29 cellular contexts compared by ENCODE assay signal in the genomic region with DNA sequence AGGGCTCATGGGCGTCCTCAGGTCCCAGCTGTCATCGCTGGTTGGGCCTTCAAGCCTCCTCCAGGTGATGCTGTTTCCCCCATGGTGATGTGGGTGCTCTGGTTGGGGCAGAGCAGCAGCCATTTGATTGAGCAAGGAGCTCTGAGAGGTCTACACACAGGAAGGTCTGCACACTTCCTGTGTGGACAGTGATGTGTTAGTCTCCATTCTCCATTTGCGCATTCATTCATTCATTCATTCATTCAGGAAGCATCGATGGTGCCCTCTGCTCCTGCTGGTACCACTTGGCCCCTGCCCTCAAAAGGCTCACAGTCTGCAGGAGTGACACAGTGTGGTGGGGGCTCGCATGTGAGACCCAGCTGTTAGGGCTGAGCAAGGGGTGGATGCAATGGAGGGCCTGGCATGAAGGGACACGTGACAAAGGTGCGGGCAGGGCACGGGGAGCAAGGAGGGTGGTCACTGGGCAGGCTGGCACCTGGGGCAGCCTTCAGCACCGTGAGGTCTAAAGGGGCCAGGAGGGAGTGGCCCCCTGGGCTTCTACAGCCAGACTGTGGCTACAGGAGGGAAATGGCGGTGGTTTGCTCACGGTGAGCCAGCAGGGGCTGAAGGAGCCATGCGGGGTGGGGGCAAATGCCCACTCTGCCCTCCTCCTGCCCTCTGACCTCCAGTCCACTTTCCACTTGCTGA. TPM values are rescaled to one million over a fixed set of nuclear protein-coding genes. Genes with fewer than 3 reads are reported as not detected.
DNase-seq lines count a peak whose midpoint lies in the region; ATAC-seq, FAIRE-seq and TF ChIP-seq lines count a peak whose summit lies in the region.
"Had no signal": no experiment of that assay in that cellular context is flagged by ENCODE, and none has a peak within 500 bp of the region (broad histone marks: within the 10 kb centered on the region; RNA-seq: fewer than 3 reads in every experiment).

No MANE protein-coding gene starts in this region.

- H2AFZ ChIP-seq in osteoblast (ENCODE audit: low read length): no peak overlapping the region
- H2AFZ ChIP-seq: parathyroid adenoma had no signal

- H3K27me3 ChIP-seq in osteoblast (ENCODE audit: insufficient read depth, low read length): peaks cover 34% of the 10 kb centered on the region
- H3K27me3 ChIP-seq: right atrium auricular region had no signal

- no peaks in the 10 kb centered on the region for H3K9me3 Mint-ChIP-seq in effector memory CD8-positive, alpha-beta T cell
- H3K9me3 Mint-ChIP-seq: naive thymus-derived CD4-positive, alpha-beta T cell had no signal

- no peaks in the 10 kb centered on the region for H3K4me1 ChIP-seq in osteoblast (ENCODE audit: insufficient read depth, low read length)
- H3K4me1 ChIP-seq: right atrium auricular region had no signal

- no peak overlapping the region for H3K4me2 ChIP-seq in osteoblast (ENCODE audit: insufficient read depth, low read length)
- H3K4me2 ChIP-seq: KMS-11, SK-N-SH had no signal

- H3K79me2 ChIP-seq in osteoblast (ENCODE audit: insufficient read depth, low read length): no peaks in the 10 kb centered on the region
- H3K79me2 ChIP-seq: parathyroid adenoma had no signal

- no peak overlapping the region for H3K4me3 ChIP-seq in osteoblast (ENCODE audit: insufficient read depth, low read length)
- H3K4me3 ChIP-seq: heart left ventricle, right atrium auricular region, thoracic aorta had no signal

- FAIRE-seq in HTR-8/SVneo (lab: Jason Lieb, UNC) (peak; percentile 44), frontal cortex (lab: Jason Lieb, UNC) (no peak)
- FAIRE-seq: D721Med had no signal

- H3K36me3 Mint-ChIP-seq in effector memory CD8-positive, alpha-beta T cell (ENCODE audit: insufficient read depth): peaks cover under 1% of the 10 kb centered on the region
- H3K36me3 Mint-ChIP-seq: activated naive CD8-positive, alpha-beta T cell; naive thymus-derived CD4-positive, alpha-beta T cell had no signal

- no peaks in the 10 kb centered on the region for H4K20me1 ChIP-seq in osteoblast (ENCODE audit: insufficient read depth, low read length)

- no peaks in the 10 kb centered on the region for H3K9me3 ChIP-seq in osteoblast (ENCODE audit: low read depth, low read length)
- H3K9me3 ChIP-seq: heart left ventricle, right atrium auricular region, SK-N-SH, thoracic aorta had no signal

- no peak for TF ChIP-seq CTCF in osteoblast (IDR thresholded peaks at IDR 0.05; ENCODE audit: extremely low read depth, low read depth, low read length)

- peak overlapping the region; percentile 74 to 75 for H3K27ac Mint-ChIP-seq in effector memory CD8-positive, alpha-beta T cell
- H3K27ac Mint-ChIP-seq: activated naive CD8-positive, alpha-beta T cell; naive thymus-derived CD4-positive, alpha-beta T cell had no signal

- DNase-seq in SKM-1 treated with dmso at 0.1 percent for 144 hours (lab: John Stamatoyannopoulos, UW; ENCODE audit: unreplicated experiment) (peak; percentile 22), SKM-1 (lab: John Stamatoyannopoulos, UW; ENCODE audit: unreplicated experiment) (no peak), HTR-8/SVneo (ENCODE audit: insufficient read length, low spot score) (no peak), osteoblast (ENCODE audit: insufficient read length, low spot score, missing footprints) (peak; percentile 61), CD1c-positive myeloid dendritic cell (ENCODE audit: extremely low spot score) (no peak), frontal cortex (ENCODE audit: low spot score in 2 of 2) (no peak)
- DNase-seq in effector memory CD8-positive, alpha-beta T cell: no peak
- DNase-seq: activated CD8-positive, alpha-beta memory T cell treated with anti-CD3 and anti-CD28 coated beads, Interleukin-2, amount 50 U/mL, for 4 hours; C1 segment of cervical spinal cord; left colon; naive thymus-derived CD4-positive, alpha-beta T cell; NCI-H1694; NCI-H2171; NCI-H524 treated with DMSO at 0.1 percent for 48 hours; RPMI8226; SK-N-SH; stimulated activated CD4-positive, alpha-beta T cell treated with anti-CD3 and anti-CD28 coated beads, Interleukin-12 subunit alpha, Interleukin-12 subunit beta, amount 100 ng/mL, for 4 hours; stimulated activated CD4-positive, alpha-beta T cell treated with anti-CD3 and anti-CD28 coated beads, Interleukin-4, amount 100 ng/mL, for 24 hours; stimulated activated naive CD4-positive, alpha-beta T cell; WERI-Rb-1 had no signal

- no peaks in the 10 kb centered on the region for H3K27me3 Mint-ChIP-seq in effector memory CD8-positive, alpha-beta T cell
- H3K27me3 Mint-ChIP-seq: activated naive CD8-positive, alpha-beta T cell had no signal

- H3K4me1 Mint-ChIP-seq in effector memory CD8-positive, alpha-beta T cell (ENCODE audit: low read depth in 2 of 2): peaks cover 9 to 12% of the 10 kb centered on the region in 2 donors

- ATAC-seq in effector memory CD8-positive, alpha-beta T cell (replicated peaks): peak; percentile 15
- no peak for ATAC-seq in HG02763 (IDR thresholded peaks at IDR 0.05; ENCODE audit: unreplicated experiment)
- ATAC-seq: heart left ventricle; left colon; naive thymus-derived CD4-positive, alpha-beta T cell had no signal

- H3K36me3 ChIP-seq in osteoblast (ENCODE audit: insufficient read depth, low read length): no peaks in the 10 kb centered on the region
- H3K36me3 ChIP-seq: right atrium auricular region, thoracic aorta, WERI-Rb-1 had no signal

- H3K4me3 Mint-ChIP-seq in effector memory CD8-positive, alpha-beta T cell: no peak overlapping the region
- H3K4me3 Mint-ChIP-seq: activated naive CD8-positive, alpha-beta T cell; naive thymus-derived CD4-positive, alpha-beta T cell had no signal

- no peak overlapping the region for H3K27ac ChIP-seq in osteoblast (ENCODE audit: low read depth, low read length)
- H3K27ac ChIP-seq: heart left ventricle, KMS-11, parathyroid adenoma, right atrium auricular region, thoracic aorta, WERI-Rb-1 had no signal

RNA-seq across cellular contexts. Expression of gene ADGRG3, which starts 1.5 kb away (rescaled TPM):
- total RNA-seq in osteoblast: not detected in 2 replicates
- total RNA-seq in frontal cortex: not detected
- total RNA-seq: fibroblast of villous mesenchyme had no signal

RNA-seq across cellular contexts. Expression of gene DRC7, which starts 25.0 kb away (rescaled TPM):
- total RNA-seq in osteoblast (not detected in 2 replicates), frontal cortex (under 0.01 TPM)
- total RNA-seq: fibroblast of villous mesenchyme; left colon; naive thymus-derived CD4-positive, alpha-beta T cell; right atrium auricular region; thoracic aorta had no signal

RNA-seq across cellular contexts. Expression of gene ADGRG1, which starts 41.2 kb away (rescaled TPM):
- total RNA-seq in osteoblast (0.29 and 0.72 TPM in 2 replicates), frontal cortex (19.6 TPM)

Comparison
In these comparisons a context has a peak if more than half of its experiments do, and no peak if none do; other contexts are left out.
1. DNase-seq: peak in SKM-1 treated with dmso at 0.1 percent for 144 hours (single experiment) and osteoblast (single experiment); none in SKM-1 (single experiment), HTR-8/SVneo (single experiment), effector memory CD8-positive, alpha-beta T cell (0 of 3), CD1c-positive myeloid dendritic cell (single experiment) and frontal cortex (0 of 2).
2. RNA of gene ADGRG1, which starts 41.2 kb away (total RNA-seq): 19.6 TPM in frontal cortex (single experiment); 0.29 to 0.72 TPM in osteoblast; every median in the first group is over 10 times any median in the second.